7 cellular contexts compared by ENCODE assay signal in genomic region chr11:64869571-64870175, GRCh38. TPM values are rescaled to one million over a fixed set of nuclear protein-coding genes. Genes with fewer than 3 reads are reported as not detected.
A peak's percentile ranks its signal among the peaks of the same experiment; 100 is the strongest.
DNase-seq lines count a peak whose midpoint lies in the region; ATAC-seq, FAIRE-seq and TF ChIP-seq lines count a peak whose summit lies in the region.
"Had no signal": no experiment of that assay in that cellular context is flagged by ENCODE, and none has a peak within 500 bp of the region (broad histone marks: within the 10 kb centered on the region; RNA-seq: fewer than 3 reads in every experiment).

No MANE protein-coding gene starts in this region.

- WGBS in GM23248 (ENCODE audit: low coverage in 1 of 2, low lambda C conversion rate in 2 of 2, missing lambda C conversion rate in 2 of 2), 2 experiments = 57 to 63% methylated on average over 8 to 9 of the region's 9 CpGs
- WGBS in GM12878 (ENCODE audit: insufficient coverage, insufficient replicate concordance, low lambda C conversion rate, missing lambda C conversion rate) = 30% methylated on average over 9 of the region's 9 CpGs

- peaks cover 61% of the 10 kb centered on the region for H3F3A ChIP-seq in GM23248 (ENCODE audit: insufficient read depth)

- H4K20me1 ChIP-seq in GM23248 (ENCODE audit: insufficient read depth) (peaks cover 12% of the 10 kb centered on the region; the same call in 1 of the 2 replicates), GM12878 (ENCODE audit: control insufficient read depth, insufficient read depth) (peaks cover 3% of the 10 kb centered on the region; the same call in 1 of the 2 replicates), osteoblast (ENCODE audit: insufficient read depth, low read length) (peaks cover 62% of the 10 kb centered on the region)

- no peak for DNase-seq in GM23248
- no peak for DNase-seq in GM12878 (ENCODE audit: low read depth, low spot score)
- no peak for DNase-seq in osteoblast (ENCODE audit: insufficient read length, low spot score, missing footprints)
- DNase-seq in ureter (ENCODE audit: low spot score) = no peak
- no peak for DNase-seq in dedifferentiated amniotic fluid mesenchymal stem cell (ENCODE audit: extremely low spot score)
- DNase-seq: NCI-H2081 had no signal

- peak overlapping the region; percentile 48 for H3K4me2 ChIP-seq in GM23248 (ENCODE audit: unreplicated experiment)
- peak overlapping the region; percentile 62 for H3K4me2 ChIP-seq in GM12878 (ENCODE audit: control insufficient read depth, insufficient read depth)
- H3K4me2 ChIP-seq in osteoblast (ENCODE audit: insufficient read depth, low read length) = peak overlapping the region; percentile 69

- no peak for TF ChIP-seq RAD21 in GM12878 (IDR thresholded peaks at IDR 0.05; ENCODE audit: insufficient read depth, low read depth, low read length)

- RAD21 ChIA-PET in GM12878 (lab: Charles Lee; ENCODE audit: unreplicated experiment) = interaction anchor here (1.0 to 15.8 kb wide), 6 partner anchors 8 to 145 kb away, joined by 3 to 316 read pairs (median 16); partner anchors contain the start of genes ARL2, CDC42BPG and EHD1

- H3K36me3 ChIP-seq in GM23248 (ENCODE audit: low read depth) (peaks cover 26% of the 10 kb centered on the region), GM12878 (ENCODE audit: control insufficient read depth in 2 of 2, insufficient read depth in 2 of 2, low read length in 1 of 2) (peaks cover 17 to 35% of the 10 kb centered on the region in 2 experiments), osteoblast (ENCODE audit: insufficient read depth, low read length) (peaks cover 61% of the 10 kb centered on the region)

- TF ChIP-seq POLR2A in GM12878 (IDR thresholded peaks at IDR 0.05; ENCODE audit: low read depth, low read length) = peak; percentile 14; the same call in 1 of the 2 replicates

- H3K4me1 ChIP-seq in GM23248 (ENCODE audit: insufficient read depth) (peaks cover 46% of the 10 kb centered on the region), GM12878 (ENCODE audit: control insufficient read depth, insufficient read depth, low read length) (peaks cover 87% of the 10 kb centered on the region), osteoblast (ENCODE audit: insufficient read depth, low read length) (peaks cover 49% of the 10 kb centered on the region)

- no peaks in the 10 kb centered on the region for H3K9me3 ChIP-seq in GM23248 (ENCODE audit: low read depth)
- H3K9me3 ChIP-seq in GM12878 (replicated peaks; ENCODE audit: control insufficient read depth, insufficient read depth, low read length) = no peaks in the 10 kb centered on the region
- no peaks in the 10 kb centered on the region for H3K9me3 ChIP-seq in osteoblast (ENCODE audit: low read depth, low read length)

- no TSS peak for BruUV-seq in GM12878 (replicated peaks; lab: Mats Ljungman, UMichigan)

- H2AFZ ChIP-seq in GM23248 (no peak overlapping the region), GM12878 (ENCODE audit: control insufficient read depth, low read depth, low read length) (no peak overlapping the region), osteoblast (ENCODE audit: low read length) (no peak overlapping the region)

- peaks cover 94% of the 10 kb centered on the region for H3K79me2 ChIP-seq in GM23248 (ENCODE audit: insufficient read depth)
- H3K79me2 ChIP-seq in GM12878 (ENCODE audit: control insufficient read depth, insufficient read depth, low read length) = peaks cover 89% of the 10 kb centered on the region
- peaks cover 87% of the 10 kb centered on the region for H3K79me2 ChIP-seq in osteoblast (ENCODE audit: insufficient read depth, low read length)

- TF ChIP-seq CTCF in GM12878 (IDR thresholded peaks at IDR 0.05 in 2 of 3, conservative IDR thresholded peaks at IDR 0.05 in 1 of 3; ENCODE audit: control insufficient read depth in 2 of 3, extremely low read depth in 1 of 3, insufficient read depth in 1 of 3, low read depth in 3 of 3, low read length in 3 of 3) = peak; percentile 38 to 65 (median 41); a peak in 4 of 6 replicates
- peak; percentile 34 for TF ChIP-seq CTCF in osteoblast (IDR thresholded peaks at IDR 0.05; ENCODE audit: extremely low read depth, low read depth, low read length)

- no peak for TF ChIP-seq EP300 in GM12878 (IDR thresholded peaks at IDR 0.05; ENCODE audit: borderline replicate concordance in 1 of 2, control insufficient read depth in 1 of 2, low read depth in 2 of 2, low read length in 2 of 2)

- no peak overlapping the region for H3K4me3 ChIP-seq in GM23248
- H3K4me3 ChIP-seq in GM12878 = peak overlapping the region; percentile 62
- H3K4me3 ChIP-seq in osteoblast (ENCODE audit: insufficient read depth, low read length) = peak overlapping the region; percentile 58

- intact Hi-C loops in GM12878 (cut with micrococcal nuclease; ENCODE audit: unreplicated experiment) = loop anchor here (10.0 kb wide), 1 partner anchor 845 kb away; the partner anchor contains the start of gene KAT5

- no peaks in the 10 kb centered on the region for H3K9me2 ChIP-seq in GM23248 (ENCODE audit: insufficient read depth)

- ATAC-seq in GM12878 = peak; percentile 5
- no peak for ATAC-seq in esophagus mucosa

- H3K27me3 ChIP-seq in GM23248 (replicated peaks; ENCODE audit: insufficient read depth) = no peaks in the 10 kb centered on the region
- no peaks in the 10 kb centered on the region for H3K27me3 ChIP-seq in GM12878 (replicated peaks in 1 of 2; ENCODE audit: control insufficient read depth in 2 of 2, insufficient read depth in 2 of 2, low read length in 1 of 2)
- no peaks in the 10 kb centered on the region for H3K27me3 ChIP-seq in osteoblast (ENCODE audit: insufficient read depth, low read length)

- POLR2A ChIA-PET in GM12878 (lab: Charles Lee) = interaction anchor here (0.5 to 24.3 kb wide), 6 partner anchors 8 to 638 kb away, joined by 3 to 620 read pairs (median 18); partner anchors contain the start of genes CDC42BPG and EHD1

- CTCF ChIA-PET in GM12878 (lab: Yijun Ruan, JAX) = interaction anchor here (0.8 to 28.8 kb wide), 8 partner anchors 8 to 252 kb away, joined by 3 to 1208 read pairs (median 4); partner anchors contain the start of genes ARL2, CDC42BPG, EHD1 and FAU

- FAIRE-seq in GM12878 (lab: Jason Lieb, UNC) = no peak

- H3K27ac ChIP-seq in GM23248 (peak overlapping the region; percentile 74), GM12878 (ENCODE audit: control insufficient read depth, insufficient read depth) (peak overlapping the region; percentile 92), osteoblast (ENCODE audit: low read depth, low read length) (peak overlapping the region; percentile 90)

- in situ Hi-C loops in GM23248 (cut with MboI) = no loop called here
- in situ Hi-C loops in GM12878 (cut with MboI) = loop anchor here (10.0 kb wide), 1 partner anchor 555 kb away; the partner anchor contains the start of gene NEAT1

- peak overlapping the region; percentile 68 for H3K9ac ChIP-seq in GM23248
- peak overlapping the region; percentile 73 for H3K9ac ChIP-seq in GM12878 (ENCODE audit: control insufficient read depth, insufficient read depth, low read length)

- SMC1A ChIA-PET in GM12878 (lab: Charles Lee; ENCODE audit: uncharacterized antibody, unreplicated experiment) = interaction anchor here (2.0 to 15.0 kb wide), 4 partner anchors 11 to 24 kb away, joined by 9 to 306 read pairs (median 14); no protein-coding TSS in a partner anchor

RNA-seq across cellular contexts. Expression of gene EHD1, which starts 8.7 kb away (rescaled TPM):
- total RNA-seq in GM23248 (2014; rRNA removed; shearing (Covaris generic)) = 90.2 and 124 TPM in 2 replicates
- polyA plus RNA-seq in GM23248 (2016; fragmentation: Nextera tagmentation; extraction: Ambion mirVana) = 55.2 and 56.3 TPM in 2 replicates
- 122 and 128 TPM in 2 replicates for total RNA-seq in GM12878 (2013; cell fraction: nucleolus; rRNA removed)
- total RNA-seq in GM12878 (2014; rRNA removed) = 50.9 and 64.6 TPM in 2 replicates
- total RNA-seq in GM12878 (2014; rRNA removed; fragmentation: Illumina TruSeq; extraction: Trizol) = 24.3 and 24.5 TPM in 2 replicates
- 165 and 166 TPM in 2 replicates for total RNA-seq in GM12878 (2021)
- 43.3 TPM for polyA plus RNA-seq in GM12878 (2011; ENCODE audit: low read depth)
- polyA plus RNA-seq in GM12878 (2011; rRNA removed) = 21.0 and 50.4 TPM in 2 replicates
- polyA plus RNA-seq in GM12878 (2011; cell fraction: cytosol; rRNA removed) = 79.0 and 83.3 TPM in 2 replicates
- 107 and 190 TPM in 2 replicates for polyA plus RNA-seq in GM12878 (2011; cell fraction: nucleus; rRNA removed)
- 112 and 125 TPM in 2 replicates for polyA plus RNA-seq in GM12878 (2012)
- 18.9 and 71.4 TPM in 2 replicates for polyA plus RNA-seq in GM12878 (2014; fragmentation: Illumina TruSeq; extraction: Trizol)
- 1 to 10 TPM; 1.0 to 2.2 TPM for polyA plus RNA-seq in GM12878 (2014; fragmentation: Nextera tagmentation; extraction: Ambion mirVana)
- polyA plus RNA-seq in GM12878 (2014; rRNA removed) = 68.5 and 102 TPM in 2 replicates
- 10 to 100 TPM; 88.1 to 97.5 TPM for polyA plus RNA-seq in GM12878 (2016; fragmentation: Nextera tagmentation; extraction: Ambion mirVana)
- 75.9 and 95.9 TPM in 2 replicates for polyA minus RNA-seq in GM12878 (2011; rRNA and poly(A)+ RNA removed)
- 32.5 and 39.8 TPM in 2 replicates for polyA minus RNA-seq in GM12878 (2011; cell fraction: cytosol; rRNA and poly(A)+ RNA removed)
- polyA minus RNA-seq in GM12878 (2011; cell fraction: nucleus; rRNA and poly(A)+ RNA removed) = 37.4 and 72.2 TPM in 2 replicates
- total RNA-seq in osteoblast = 51.3 and 51.4 TPM in 2 replicates
- total RNA-seq in ureter = 47.3 TPM
- total RNA-seq in esophagus mucosa = 25.6 TPM

RNA-seq across cellular contexts. Expression of gene CDC42BPG, which starts 25.2 kb away (rescaled TPM):
- total RNA-seq in GM23248 (2014; rRNA removed; shearing (Covaris generic)) = not detected in 2 replicates
- not detected in 2 replicates for polyA plus RNA-seq in GM23248 (2016; fragmentation: Nextera tagmentation; extraction: Ambion mirVana)
- total RNA-seq in GM12878 (2013; cell fraction: nucleolus; rRNA removed) = 0.73 and 1.6 TPM in 2 replicates
- 0.11 and 1.3 TPM in 2 replicates for total RNA-seq in GM12878 (2014; rRNA removed)
- total RNA-seq in GM12878 (2014; rRNA removed; fragmentation: Illumina TruSeq; extraction: Trizol) = 0.09 TPM in 2 replicates
- 0.36 and 0.45 TPM in 2 replicates for total RNA-seq in GM12878 (2021)
- 0.10 TPM for polyA plus RNA-seq in GM12878 (2011; ENCODE audit: low read depth)
- 0.04 and 0.12 TPM in 2 replicates for polyA plus RNA-seq in GM12878 (2011; rRNA removed)
- polyA plus RNA-seq in GM12878 (2011; cell fraction: cytosol; rRNA removed) = 0.10 and 0.13 TPM in 2 replicates
- 0.48 and 0.92 TPM in 2 replicates for polyA plus RNA-seq in GM12878 (2011; cell fraction: nucleus; rRNA removed)
- polyA plus RNA-seq in GM12878 (2012) = 0.22 and 0.45 TPM in 2 replicates
- polyA plus RNA-seq in GM12878 (2014; fragmentation: Illumina TruSeq; extraction: Trizol) = 0.03 and 0.46 TPM in 2 replicates
- polyA plus RNA-seq in GM12878 (2014; fragmentation: Nextera tagmentation; extraction: Ambion mirVana) = under 1 TPM in 1 of 2 experiments, not detected in 1; 0.02 TPM
- 0.44 and 0.53 TPM in 2 replicates for polyA plus RNA-seq in GM12878 (2014; rRNA removed)
- polyA plus RNA-seq in GM12878 (2016; fragmentation: Nextera tagmentation; extraction: Ambion mirVana) = under 1 TPM; 0.04 TPM
- 0.05 TPM in 1 of 2 replicates, not detected in the other for polyA minus RNA-seq in GM12878 (2011; rRNA and poly(A)+ RNA removed)
- polyA minus RNA-seq in GM12878 (2011; cell fraction: cytosol; rRNA and poly(A)+ RNA removed) = 0.13 TPM in 1 of 2 replicates, not detected in the other
- 0.19 and 0.24 TPM in 2 replicates for polyA minus RNA-seq in GM12878 (2011; cell fraction: nucleus; rRNA and poly(A)+ RNA removed)
- total RNA-seq in osteoblast = under 0.01 and 0.29 TPM in 2 replicates
- total RNA-seq in ureter = 28.5 TPM
- total RNA-seq in esophagus mucosa = 20.5 TPM

RNA-seq across cellular contexts. Expression of gene ATG2A, which starts 47.3 kb away (rescaled TPM):
- total RNA-seq in GM23248 (2014; rRNA removed; shearing (Covaris generic)) = 12.4 and 18.9 TPM in 2 replicates
- 6.3 and 6.8 TPM in 2 replicates for polyA plus RNA-seq in GM23248 (2016; fragmentation: Nextera tagmentation; extraction: Ambion mirVana)
- total RNA-seq in GM12878 (2013; cell fraction: nucleolus; rRNA removed) = 33.5 and 35.5 TPM in 2 replicates
- total RNA-seq in GM12878 (2014; rRNA removed) = 7.4 and 10.2 TPM in 2 replicates
- 2.0 and 2.2 TPM in 2 replicates for total RNA-seq in GM12878 (2014; rRNA removed; fragmentation: Illumina TruSeq; extraction: Trizol)
- total RNA-seq in GM12878 (2021) = 16.5 and 19.0 TPM in 2 replicates
- polyA plus RNA-seq in GM12878 (2011; ENCODE audit: low read depth) = 3.9 TPM
- 0.65 and 2.3 TPM in 2 replicates for polyA plus RNA-seq in GM12878 (2011; rRNA removed)
- polyA plus RNA-seq in GM12878 (2011; cell fraction: cytosol; rRNA removed) = 3.6 and 4.5 TPM in 2 replicates
- polyA plus RNA-seq in GM12878 (2011; cell fraction: nucleus; rRNA removed) = 27.0 and 30.1 TPM in 2 replicates
- polyA plus RNA-seq in GM12878 (2012) = 12.6 and 13.8 TPM in 2 replicates
- 0.52 and 2.4 TPM in 2 replicates for polyA plus RNA-seq in GM12878 (2014; fragmentation: Illumina TruSeq; extraction: Trizol)
- polyA plus RNA-seq in GM12878 (2014; fragmentation: Nextera tagmentation; extraction: Ambion mirVana) = under 1 TPM; 0.08 to 0.51 TPM
- 7.2 and 13.2 TPM in 2 replicates for polyA plus RNA-seq in GM12878 (2014; rRNA removed)
- polyA plus RNA-seq in GM12878 (2016; fragmentation: Nextera tagmentation; extraction: Ambion mirVana) = 1 to 10 TPM; 6.8 to 8.3 TPM
- 5.6 and 6.2 TPM in 2 replicates for polyA minus RNA-seq in GM12878 (2011; rRNA and poly(A)+ RNA removed)
- polyA minus RNA-seq in GM12878 (2011; cell fraction: cytosol; rRNA and poly(A)+ RNA removed) = 6.5 and 6.8 TPM in 2 replicates
- 20.1 and 25.6 TPM in 2 replicates for polyA minus RNA-seq in GM12878 (2011; cell fraction: nucleus; rRNA and poly(A)+ RNA removed)
- 20.0 and 25.7 TPM in 2 replicates for total RNA-seq in osteoblast
- total RNA-seq in ureter = 27.9 TPM
- 10.7 TPM for total RNA-seq in esophagus mucosa

RNA-seq across cellular contexts. Expression of gene PPP2R5B, which starts 54.8 kb away (rescaled TPM):
- total RNA-seq in GM23248 (2014; rRNA removed; shearing (Covaris generic)) = 23.9 and 27.3 TPM in 2 replicates
- polyA plus RNA-seq in GM23248 (2016; fragmentation: Nextera tagmentation; extraction: Ambion mirVana) (16.4 and 19.4 TPM in 2 replicates), GM12878 (2011; rRNA removed) (5.0 and 6.7 TPM in 2 replicates), GM12878 (2014; fragmentation: Illumina TruSeq; extraction: Trizol) (1.4 and 1.8 TPM in 2 replicates), GM12878 (2014; fragmentation: Nextera tagmentation; extraction: Ambion mirVana) (under 1 TPM; 0.08 to 0.11 TPM), GM12878 (2014; rRNA removed) (2.2 and 3.6 TPM in 2 replicates), GM12878 (2016; fragmentation: Nextera tagmentation; extraction: Ambion mirVana) (1 to 10 TPM; 1.7 to 3.1 TPM)
- 8.1 and 8.8 TPM in 2 replicates for total RNA-seq in GM12878 (2013; cell fraction: nucleolus; rRNA removed)
- total RNA-seq in GM12878 (2014; rRNA removed) (2.8 and 3.3 TPM in 2 replicates), GM12878 (2014; rRNA removed; fragmentation: Illumina TruSeq; extraction: Trizol) (1.2 and 1.7 TPM in 2 replicates), GM12878 (2021) (4.7 and 4.9 TPM in 2 replicates), osteoblast (6.2 and 6.8 TPM in 2 replicates), ureter (18.9 TPM), esophagus mucosa (7.0 TPM)
- polyA plus RNA-seq in GM12878 (2011; ENCODE audit: low read depth) = 8.8 TPM
- 6.8 and 7.2 TPM in 2 replicates for polyA plus RNA-seq in GM12878 (2011; cell fraction: cytosol; rRNA removed)
- 20.9 and 29.4 TPM in 2 replicates for polyA plus RNA-seq in GM12878 (2011; cell fraction: nucleus; rRNA removed)
- 11.9 and 13.1 TPM in 2 replicates for polyA plus RNA-seq in GM12878 (2012)
- 4.2 and 4.8 TPM in 2 replicates for polyA minus RNA-seq in GM12878 (2011; rRNA and poly(A)+ RNA removed)
- polyA minus RNA-seq in GM12878 (2011; cell fraction: cytosol; rRNA and poly(A)+ RNA removed) = 2.8 and 2.9 TPM in 2 replicates
- 4.1 and 4.3 TPM in 2 replicates for polyA minus RNA-seq in GM12878 (2011; cell fraction: nucleus; rRNA and poly(A)+ RNA removed)

RNA-seq across cellular contexts. Expression of gene MEN1, which starts 59.3 kb away (rescaled TPM):
- 13.2 and 15.8 TPM in 2 replicates for total RNA-seq in GM23248 (2014; rRNA removed; shearing (Covaris generic))
- polyA plus RNA-seq in GM23248 (2016; fragmentation: Nextera tagmentation; extraction: Ambion mirVana) (24.6 and 26.1 TPM in 2 replicates), GM12878 (2011; rRNA removed) (6.0 and 19.0 TPM in 2 replicates), GM12878 (2014; fragmentation: Illumina TruSeq; extraction: Trizol) (13.0 and 22.4 TPM in 2 replicates), GM12878 (2014; fragmentation: Nextera tagmentation; extraction: Ambion mirVana) (1 to 10 TPM; 2.5 to 4.1 TPM), GM12878 (2014; rRNA removed) (26.8 and 37.5 TPM in 2 replicates), GM12878 (2016; fragmentation: Nextera tagmentation; extraction: Ambion mirVana) (10 to 100 TPM; 38.9 to 39.7 TPM)
- total RNA-seq in GM12878 (2013; cell fraction: nucleolus; rRNA removed) = 19.7 and 20.0 TPM in 2 replicates
- total RNA-seq in GM12878 (2014; rRNA removed) (14.4 and 19.0 TPM in 2 replicates), GM12878 (2014; rRNA removed; fragmentation: Illumina TruSeq; extraction: Trizol) (6.3 and 6.5 TPM in 2 replicates), GM12878 (2021) (31.1 and 32.6 TPM in 2 replicates), osteoblast (12.3 and 13.3 TPM in 2 replicates), ureter (18.7 TPM), esophagus mucosa (15.6 TPM)
- polyA plus RNA-seq in GM12878 (2011; ENCODE audit: low read depth) = 34.2 TPM
- 21.8 and 25.3 TPM in 2 replicates for polyA plus RNA-seq in GM12878 (2011; cell fraction: cytosol; rRNA removed)
- 82.8 and 85.9 TPM in 2 replicates for polyA plus RNA-seq in GM12878 (2011; cell fraction: nucleus; rRNA removed)
- polyA plus RNA-seq in GM12878 (2012) = 23.4 and 25.0 TPM in 2 replicates
- 11.0 and 14.9 TPM in 2 replicates for polyA minus RNA-seq in GM12878 (2011; rRNA and poly(A)+ RNA removed)
- polyA minus RNA-seq in GM12878 (2011; cell fraction: cytosol; rRNA and poly(A)+ RNA removed) = 11.9 and 14.7 TPM in 2 replicates
- 11.5 and 17.5 TPM in 2 replicates for polyA minus RNA-seq in GM12878 (2011; cell fraction: nucleus; rRNA and poly(A)+ RNA removed)
